Comparison of ENCODE assay signal across 35 cellular contexts in genomic region chr20:54092021-54092420, GRCh38. TPM values are rescaled to one million over a fixed set of nuclear protein-coding genes. Genes with fewer than 3 reads are reported as not detected.
"Had no signal": no experiment of that assay in that cellular context is flagged by ENCODE, and none has a peak within 500 bp of the region (broad histone marks: within the 10 kb centered on the region; RNA-seq: fewer than 3 reads in every experiment).

No MANE protein-coding gene starts in this region.

- H3K9me3 ChIP-seq: ascending aorta, breast epithelium, gastrocnemius medialis, heart right ventricle had no signal

- H3K27ac Mint-ChIP-seq: activated CD4-positive, alpha-beta memory T cell treated with anti-CD3 and anti-CD28 coated beads for 36 hours; activated CD4-positive, alpha-beta T cell treated with anti-CD3 and anti-CD28 coated beads for 36 hours; activated CD4-positive, alpha-beta T cell treated with anti-CD3 and anti-CD28 coated beads, Interleukin-2, amount 10 ng/mL, durations not matched to agents 24 days and 14 days; activated CD8-positive, alpha-beta memory T cell treated with anti-CD3 and anti-CD28 coated beads, Interleukin-2, amount 10 ng/mL, durations not matched to agents 7 days and 5 days; activated CD8-positive, alpha-beta T cell treated with anti-CD3 and anti-CD28 coated beads, Interleukin-2, amount 10 ng/mL, durations not matched to agents 7 days and 5 days; activated naive CD4-positive, alpha-beta T cell treated with anti-CD3 and anti-CD28 coated beads for 36 hours; activated naive CD4-positive, alpha-beta T cell treated with anti-CD3 and anti-CD28 coated beads, Interleukin-2, amount 50 U/mL, for 24 hours; activated naive CD8-positive, alpha-beta T cell treated with anti-CD3 and anti-CD28 coated beads, Interleukin-2, amount 10 ng/mL, durations not matched to agents 7 days and 5 days; activated T-helper 1 cell treated with anti-CD3 and anti-CD28 coated beads, Interleukin-12 subunit alpha, Interleukin-12 subunit beta, Interleukin-2, Interleukin-4 antibody, amounts not matched to agents 30 ng/mL and 10 ng/mL and 1 ng/mL, durations not matched to agents 14 hours and 24 hours and 36 hours; activated T-helper 2 cell treated with anti-CD3 and anti-CD28 coated beads, Interferon-gamma antibody, Interleukin-2, Interleukin-4, amounts not matched to agents 10 μg/mL and 5 μg/mL and 100 μg/mL, durations not matched to agents 14 hours and 24 hours and 36 hours; brain; dendritic cell treated with granulocyte-macrophage colony-stimulating factor and Interleukin-4, amounts not matched to agents 40 ng/mL and 50 ng/mL, for 4 days; endodermal cell; T-helper 17 cell; T-helper 2 cell treated with Interferon-gamma antibody and Interleukin-4, amounts not matched to agents 5 μg/mL and 100 μg/mL, for 36 hours had no signal

- H3K27ac ChIP-seq: ascending aorta, breast epithelium, cardiac muscle cell, coronary artery, dorsolateral prefrontal cortex, gastrocnemius medialis, heart right ventricle had no signal

- H3K4me3 ChIP-seq: ascending aorta, breast epithelium, cardiac muscle cell, coronary artery, dorsolateral prefrontal cortex, gastrocnemius medialis, heart right ventricle had no signal

- DNase-seq: activated CD4-positive, alpha-beta memory T cell treated with anti-CD3 and anti-CD28 coated beads for 36 hours; activated CD4-positive, alpha-beta T cell treated with anti-CD3 and anti-CD28 coated beads for 36 hours; activated CD4-positive, alpha-beta T cell treated with anti-CD3 and anti-CD28 coated beads, Interleukin-2, amount 10 ng/mL, durations not matched to agents 24 days and 14 days; activated CD4-positive, CD25-positive, alpha-beta regulatory T cell; activated CD4-positive, CD25-positive, alpha-beta regulatory T cell treated with anti-CD3 and anti-CD28 coated beads, Interleukin-2, amount 50 U/mL, for 72 hours; activated CD8-positive, alpha-beta memory T cell treated with anti-CD3 and anti-CD28 coated beads, Interleukin-2, amount 10 ng/mL, durations not matched to agents 7 days and 5 days; activated CD8-positive, alpha-beta memory T cell treated with anti-CD3 and anti-CD28 coated beads, Interleukin-2, amount 50 U/mL, for 4 hours; activated CD8-positive, alpha-beta T cell treated with anti-CD3 and anti-CD28 coated beads, Interleukin-2, amount 10 ng/mL, durations not matched to agents 7 days and 5 days; activated effector memory CD4-positive, alpha-beta T cell treated with anti-CD3 and anti-CD28 coated beads, Interleukin-2, amount 50 U/mL, for 16 hours; activated naive CD4-positive, alpha-beta T cell treated with anti-CD3 and anti-CD28 coated beads for 36 hours; activated naive CD8-positive, alpha-beta T cell treated with anti-CD3 and anti-CD28 coated beads, Interleukin-2, amount 10 ng/mL, durations not matched to agents 7 days and 5 days; activated T-cell treated with anti-CD3 and anti-CD28 coated beads, Interleukin-2, amount 50 U/mL, for 1 hour; activated T-cell treated with anti-CD3 and anti-CD28 coated beads, Interleukin-2, amount 50 U/mL, for 48 hours; dorsolateral prefrontal cortex; effector memory CD4-positive, alpha-beta T cell; endodermal cell; foreskin fibroblast; gastrocnemius medialis; heart right ventricle; T-helper 1 cell; T-helper 17 cell; T1000 had no signal

- H3K36me3 ChIP-seq: ascending aorta, breast epithelium, cardiac muscle cell, gastrocnemius medialis, heart right ventricle had no signal

- H3K4me1 ChIP-seq: ascending aorta, breast epithelium, gastrocnemius medialis, heart right ventricle had no signal

- H3K4me1 Mint-ChIP-seq: activated CD4-positive, alpha-beta T cell treated with anti-CD3 and anti-CD28 coated beads for 36 hours; activated CD4-positive, alpha-beta T cell treated with anti-CD3 and anti-CD28 coated beads, Interleukin-2, amount 10 ng/mL, durations not matched to agents 24 days and 14 days; endodermal cell; T-helper 17 cell had no signal

- H3K36me3 Mint-ChIP-seq: activated CD4-positive, alpha-beta memory T cell treated with anti-CD3 and anti-CD28 coated beads for 36 hours; activated CD8-positive, alpha-beta memory T cell treated with anti-CD3 and anti-CD28 coated beads, Interleukin-2, amount 10 ng/mL, durations not matched to agents 7 days and 5 days; activated naive CD4-positive, alpha-beta T cell treated with anti-CD3 and anti-CD28 coated beads, Interleukin-2, amount 50 U/mL, for 24 hours; activated naive CD8-positive, alpha-beta T cell treated with anti-CD3 and anti-CD28 coated beads, Interleukin-2, amount 10 ng/mL, durations not matched to agents 7 days and 5 days; brain had no signal

- ATAC-seq: activated CD4-positive, alpha-beta T cell treated with anti-CD3 and anti-CD28 coated beads for 36 hours; activated CD8-positive, alpha-beta memory T cell treated with anti-CD3 and anti-CD28 coated beads, Interleukin-2, amount 10 ng/mL, durations not matched to agents 7 days and 5 days; activated CD8-positive, alpha-beta T cell treated with anti-CD3 and anti-CD28 coated beads, Interleukin-2, amount 10 ng/mL, durations not matched to agents 7 days and 5 days; esophagus mucosa; gastrocnemius medialis; heart right ventricle; T-helper 17 cell had no signal

- H3K27me3 ChIP-seq: ascending aorta, breast epithelium, cardiac muscle cell, gastrocnemius medialis had no signal

- H3K9me3 Mint-ChIP-seq: activated CD4-positive, alpha-beta memory T cell treated with anti-CD3 and anti-CD28 coated beads for 36 hours; activated CD4-positive, alpha-beta T cell treated with anti-CD3 and anti-CD28 coated beads, Interleukin-2, amount 10 ng/mL, durations not matched to agents 24 days and 14 days; activated naive CD4-positive, alpha-beta T cell treated with anti-CD3 and anti-CD28 coated beads for 36 hours; activated naive CD4-positive, alpha-beta T cell treated with anti-CD3 and anti-CD28 coated beads, Interleukin-2, amount 50 U/mL, for 24 hours; activated naive CD8-positive, alpha-beta T cell treated with anti-CD3 and anti-CD28 coated beads, Interleukin-2, amount 10 ng/mL, durations not matched to agents 7 days and 5 days; activated T-helper 1 cell treated with anti-CD3 and anti-CD28 coated beads, Interleukin-12 subunit alpha, Interleukin-12 subunit beta, Interleukin-2, Interleukin-4 antibody, amounts not matched to agents 30 ng/mL and 10 ng/mL and 1 ng/mL, durations not matched to agents 14 hours and 24 hours and 36 hours; activated T-helper 2 cell treated with anti-CD3 and anti-CD28 coated beads, Interferon-gamma antibody, Interleukin-2, Interleukin-4, amounts not matched to agents 10 μg/mL and 5 μg/mL and 100 μg/mL, durations not matched to agents 14 hours and 24 hours and 36 hours; brain; central memory CD8-positive, alpha-beta T cell; dendritic cell treated with granulocyte-macrophage colony-stimulating factor and Interleukin-4, amounts not matched to agents 40 ng/mL and 50 ng/mL, for 4 days; endodermal cell; T-helper 2 cell treated with Interferon-gamma antibody and Interleukin-4, amounts not matched to agents 5 μg/mL and 100 μg/mL, for 36 hours had no signal

- H3K4me3 Mint-ChIP-seq: activated CD4-positive, alpha-beta memory T cell treated with anti-CD3 and anti-CD28 coated beads for 36 hours; activated CD4-positive, alpha-beta T cell treated with anti-CD3 and anti-CD28 coated beads for 36 hours; activated CD4-positive, alpha-beta T cell treated with anti-CD3 and anti-CD28 coated beads, Interleukin-2, amount 10 ng/mL, durations not matched to agents 24 days and 14 days; activated CD8-positive, alpha-beta memory T cell treated with anti-CD3 and anti-CD28 coated beads, Interleukin-2, amount 10 ng/mL, durations not matched to agents 7 days and 5 days; activated CD8-positive, alpha-beta T cell treated with anti-CD3 and anti-CD28 coated beads, Interleukin-2, amount 10 ng/mL, durations not matched to agents 7 days and 5 days; activated naive CD4-positive, alpha-beta T cell treated with anti-CD3 and anti-CD28 coated beads for 36 hours; activated naive CD4-positive, alpha-beta T cell treated with anti-CD3 and anti-CD28 coated beads, Interleukin-2, amount 50 U/mL, for 24 hours; activated naive CD8-positive, alpha-beta T cell treated with anti-CD3 and anti-CD28 coated beads, Interleukin-2, amount 10 ng/mL, durations not matched to agents 7 days and 5 days; activated T-helper 1 cell treated with anti-CD3 and anti-CD28 coated beads, Interleukin-12 subunit alpha, Interleukin-12 subunit beta, Interleukin-2, Interleukin-4 antibody, amounts not matched to agents 30 ng/mL and 10 ng/mL and 1 ng/mL, durations not matched to agents 14 hours and 24 hours and 36 hours; brain; central memory CD8-positive, alpha-beta T cell; dendritic cell treated with granulocyte-macrophage colony-stimulating factor and Interleukin-4, amounts not matched to agents 40 ng/mL and 50 ng/mL, for 4 days; endodermal cell; T-helper 17 cell; T-helper 2 cell treated with Interferon-gamma antibody and Interleukin-4, amounts not matched to agents 5 μg/mL and 100 μg/mL, for 36 hours had no signal

- H3K27me3 Mint-ChIP-seq: activated CD4-positive, alpha-beta T cell treated with anti-CD3 and anti-CD28 coated beads for 36 hours; activated naive CD4-positive, alpha-beta T cell treated with anti-CD3 and anti-CD28 coated beads, Interleukin-2, amount 50 U/mL, for 24 hours; dendritic cell treated with granulocyte-macrophage colony-stimulating factor and Interleukin-4, amounts not matched to agents 40 ng/mL and 50 ng/mL, for 4 days had no signal

RNA-seq across cellular contexts. Expression of gene BCAS1, which starts 21.6 kb away (rescaled TPM):
- total RNA-seq: activated CD4-positive, alpha-beta T cell treated with anti-CD3 and anti-CD28 coated beads, Interleukin-2, amount 10 ng/mL, durations not matched to agents 24 days and 14 days; activated CD8-positive, alpha-beta T cell treated with anti-CD3 and anti-CD28 coated beads, Interleukin-2, amount 10 ng/mL, durations not matched to agents 7 days and 5 days; activated T-helper 1 cell treated with anti-CD3 and anti-CD28 coated beads, Interleukin-12 subunit alpha, Interleukin-12 subunit beta, Interleukin-2, Interleukin-4 antibody, amounts not matched to agents 30 ng/mL and 10 ng/mL and 1 ng/mL, durations not matched to agents 14 hours and 24 hours and 36 hours; activated T-helper 2 cell treated with anti-CD3 and anti-CD28 coated beads, Interferon-gamma antibody, Interleukin-2, Interleukin-4, amounts not matched to agents 10 μg/mL and 5 μg/mL and 100 μg/mL, durations not matched to agents 14 hours and 24 hours and 36 hours; ascending aorta; cardiac muscle cell; endodermal cell; glomerular endothelial cell; heart right ventricle had no signal
